In genomic region chr9:120936011-120936763, GRCh38 we compare ENCODE assay signal across 8 cellular contexts.
DNase-seq lines count a peak whose midpoint lies in the region; ATAC-seq and TF ChIP-seq lines count a peak whose summit lies in the region.

No MANE protein-coding gene starts in this region.

- DNase-seq in NCI-H446 treated with DMSO at 0.1 percent for 48 hours (lab: John Stamatoyannopoulos, UW) (peak; percentile 55), cerebellar cortex (ENCODE audit: low spot score) (peak; percentile 89), kidney tubule cell (ENCODE audit: low spot score) (peak; percentile 92)
- peak; percentile 81 for DNase-seq in activated CD4-positive, alpha-beta T cell treated with anti-CD3 and anti-CD28 coated beads for 1 hour
- peak; percentile 86 to 90 (median 88) for DNase-seq in stimulated activated CD4-positive, alpha-beta T cell treated with anti-CD3 and anti-CD28 coated beads, Interleukin-1b, Interleukin-23, amount 100 ng/mL, for 24 hours (ENCODE audit: low read depth in 4 of 4, low spot score in 1 of 4)

- TF ChIP-seq CTCF in GM12801 (IDR thresholded peaks at IDR 0.05; ENCODE audit: extremely low read depth, insufficient read length) = peak; percentile 81

- ATAC-seq in HG03095 (IDR thresholded peaks at IDR 0.05; ENCODE audit: unreplicated experiment) (peak; percentile 35), GM19395 (IDR thresholded peaks at IDR 0.05; ENCODE audit: unreplicated experiment) (no peak)
